8 cellular contexts compared by ENCODE assay signal in genomic region chr15:41230650-41231533, GRCh38. TPM values are rescaled to one million over a fixed set of nuclear protein-coding genes. Genes with fewer than 3 reads are reported as not detected.
A peak's percentile ranks its signal among the peaks of the same experiment; 100 is the strongest.
DNase-seq lines count a peak whose midpoint lies in the region; ATAC-seq and TF ChIP-seq lines count a peak whose summit lies in the region.

TSS of gene CHP1 (plus strand) at chr15:41231268. CDS start at chr15:41231383, 115 bp downstream.
TSS of gene EXD1 (minus strand) at chr15:41230757. CDS start at chr15:41226575, 4,182 bp downstream.

- peak; percentile 92 for DNase-seq in DND-41
- DNase-seq in activated T-cell treated with anti-CD3 and anti-CD28 coated beads, Interleukin-2, amount 50 U/mL, for 48 hours = peak; percentile 98
- DNase-seq in esophagus muscularis mucosa (ENCODE audit: extremely low spot score) = peak; percentile 100
- peak; percentile 91 to 92 for DNase-seq in stimulated activated CD8-positive, alpha-beta memory T cell treated with anti-CD3 and anti-CD28 coated beads, Interleukin-7, amount 100 ng/mL, for 1 hour (ENCODE audit: low read depth in 2 of 2)

- H3K79me2 ChIP-seq in DND-41 (ENCODE audit: insufficient read depth, low read length) = peaks cover 8% of the 10 kb centered on the region
- H3K79me2 ChIP-seq in KMS-11 (ENCODE audit: insufficient read depth, low read depth) = peaks cover 13% of the 10 kb centered on the region

- H3K4me1 ChIP-seq in DND-41 (ENCODE audit: insufficient read depth, low read length) = peaks cover 25% of the 10 kb centered on the region
- H3K4me1 ChIP-seq in KMS-11 (ENCODE audit: low read depth, poor library complexity, severe bottlenecking) = peaks cover 18% of the 10 kb centered on the region
- H3K4me1 ChIP-seq in esophagus muscularis mucosa = peaks cover 17 to 36% (median 27%) of the 10 kb centered on the region in 4 donors
- peaks cover 26% of the 10 kb centered on the region for H3K4me1 ChIP-seq in muscle layer of colon (ENCODE audit: insufficient read depth, low read length)

- H3K9ac ChIP-seq in DND-41 (ENCODE audit: low read depth, low read length) (peak within 1 kb of the TSS; percentile 69), KMS-11 (peak within 1 kb of the TSS; percentile 82), muscle layer of colon (ENCODE audit: low read length) (peak within 1 kb of the TSS; percentile 69)

- H3K27ac ChIP-seq in DND-41 (ENCODE audit: low read length) (peak within 1 kb of the TSS; percentile 80), KMS-11 (peak within 1 kb of the TSS; percentile 64), esophagus muscularis mucosa (replicated peaks in 1 of 4) (peak within 1 kb of the TSS; percentile 92 to 97 (median 92)), muscle layer of colon (ENCODE audit: low read depth, low read length) (peak within 1 kb of the TSS; percentile 75)

- H3K27me3 ChIP-seq in DND-41 (ENCODE audit: insufficient read depth, low read length, poor library complexity) (no peaks in the 10 kb centered on the region), KMS-11 (ENCODE audit: insufficient read depth, low read depth) (no peaks in the 10 kb centered on the region), esophagus muscularis mucosa (no peaks in the 10 kb centered on the region), muscle layer of colon (ENCODE audit: control insufficient read depth in 1 of 2, insufficient read depth in 2 of 2, low read length in 2 of 2) (no peaks in the 10 kb centered on the region)

- H4K20me1 ChIP-seq in DND-41 (ENCODE audit: insufficient read depth, low read length) (no peaks in the 10 kb centered on the region), KMS-11 (ENCODE audit: insufficient read depth) (no peaks in the 10 kb centered on the region)

- peak within 1 kb of the TSS; percentile 67 to 98 for H3K4me3 ChIP-seq in DND-41 (ENCODE audit: low read depth in 1 of 2, low read length in 2 of 2)
- no peak within 1 kb of the TSS for H3K4me3 ChIP-seq in KMS-11 (IDR thresholded peaks at IDR 0.05; ENCODE audit: insufficient read depth, low read depth, low read length)
- H3K4me3 ChIP-seq in esophagus muscularis mucosa = peak within 1 kb of the TSS; percentile 61 to 93 (median 84)
- peak within 1 kb of the TSS; percentile 66 to 88 for H3K4me3 ChIP-seq in muscle layer of colon (ENCODE audit: low read depth in 1 of 2, low read length in 2 of 2)

- TF ChIP-seq EP300 in esophagus muscularis mucosa (IDR thresholded peaks at IDR 0.05) = no peak

- H3K4me2 ChIP-seq in DND-41 (ENCODE audit: insufficient read depth, low read length) = peak within 1 kb of the TSS; percentile 91
- H3K4me2 ChIP-seq in KMS-11 = peak within 1 kb of the TSS; percentile 79

- 0% methylated on average over 55 of the region's 80 CpGs for WGBS in esophagus muscularis mucosa

- H2AFZ ChIP-seq in DND-41 (ENCODE audit: low read depth, low read length) (peak within 1 kb of the TSS; percentile 98), KMS-11 (ENCODE audit: low read depth) (peak within 1 kb of the TSS; percentile 70)

- peak; percentile 99 for ATAC-seq in DND-41 (ENCODE audit: insufficient read depth, low read depth)
- peak; percentile 95 for ATAC-seq in GM21737 (IDR thresholded peaks at IDR 0.05; ENCODE audit: unreplicated experiment)

- peak; percentile 57 for TF ChIP-seq POLR2A in esophagus muscularis mucosa (IDR thresholded peaks at IDR 0.05; ENCODE audit: low read depth)

- H3K36me3 ChIP-seq in DND-41 (ENCODE audit: insufficient read depth, low read length) (no peaks in the 10 kb centered on the region), KMS-11 (ENCODE audit: insufficient read depth) (no peaks in the 10 kb centered on the region), esophagus muscularis mucosa (no peaks in the 10 kb centered on the region), muscle layer of colon (ENCODE audit: insufficient read depth, low read length) (no peaks in the 10 kb centered on the region)

- H3K9me3 ChIP-seq in DND-41 (ENCODE audit: insufficient read depth, low read length, severe bottlenecking) = no peaks in the 10 kb centered on the region
- H3K9me3 ChIP-seq in esophagus muscularis mucosa = no peaks in the 10 kb centered on the region
- H3K9me3 ChIP-seq in muscle layer of colon (ENCODE audit: low read length) = no peaks in the 10 kb centered on the region

- TF ChIP-seq CTCF in DND-41 (IDR thresholded peaks at IDR 0.05; ENCODE audit: borderline replicate concordance, extremely low read depth, low read length, poor library complexity, severe bottlenecking) (peak; percentile 58), KMS-11 (conservative IDR thresholded peaks at IDR 0.05; ENCODE audit: low read depth, low read length) (peak; percentile 91), esophagus muscularis mucosa (IDR thresholded peaks at IDR 0.05) (peak; percentile 94 to 99 (median 96))

- intact Hi-C loops in esophagus muscularis mucosa (cut with DNase I) = loop anchor here (2.0 to 5.0 kb wide), 2 partner anchors 56 to 114 kb away; partner anchors contain the start of gene INO80

TF ChIP-seq in PFSK-1, 5 proteins besides CTCF, POLR2A, EP300 and RAD21:
- TF ChIP-seq FOXP2 (optimal IDR thresholded peaks at IDR 0.05; ENCODE audit: borderline replicate concordance, extremely low read depth, extremely low read length, insufficient read depth) (peak; percentile 90), TAF1 (IDR thresholded peaks at IDR 0.05; ENCODE audit: borderline replicate concordance, insufficient read depth, low read length) (peak; percentile 84), REST (IDR thresholded peaks at IDR 0.05; ENCODE audit: insufficient read depth in 1 of 2, low read depth in 2 of 2, low read length in 2 of 2) (0 out of 4 replicates have a peak, but pooled peaks of 1 of the 2 experiments have one; percentile 2), POLR2AphosphoS5 (IDR thresholded peaks at IDR 0.05; ENCODE audit: low read depth, low read length) (peak; percentile 78), SIN3A (IDR thresholded peaks at IDR 0.05; ENCODE audit: borderline replicate concordance, insufficient read depth, low read length) (peak; percentile 73; the same call in 1 of the 2 replicates)

RNA-seq across cellular contexts. Expression of gene CHP1, which starts in this region (rescaled TPM):
- polyA plus RNA-seq in PFSK-1 (2012; ENCODE audit: insufficient read length, low read depth) = 48.2 TPM
- total RNA-seq in esophagus muscularis mucosa = 100 to 1,000 TPM in 1 of 4 donors, 10 to 100 TPM in 3; 67.3 to 108 (median 94.5) TPM

RNA-seq across cellular contexts. Expression of gene EXD1, which starts in this region (rescaled TPM):
- not detected for polyA plus RNA-seq in PFSK-1 (2012; ENCODE audit: insufficient read length, low read depth)
- total RNA-seq in esophagus muscularis mucosa = not detected
